Comparison of ENCODE assay signal across 8 cellular contexts in genomic region chr5:139696894-139697658, GRCh38. TPM values are rescaled to one million over a fixed set of nuclear protein-coding genes. Genes with fewer than 3 reads are reported as not detected.
DNase-seq lines count a peak whose midpoint lies in the region; ATAC-seq and TF ChIP-seq lines count a peak whose summit lies in the region.

No MANE protein-coding gene starts in this region.

- ATAC-seq in HG02610 (IDR thresholded peaks at IDR 0.05; ENCODE audit: unreplicated experiment) (no peak), HG03378 (IDR thresholded peaks at IDR 0.05; ENCODE audit: unreplicated experiment) (no peak)

- no peak overlapping the region for H2AFZ ChIP-seq in osteoblast (ENCODE audit: low read length)

- H3K79me2 ChIP-seq in DOHH2 (ENCODE audit: control insufficient read depth, low read length): no peaks in the 10 kb centered on the region
- H3K79me2 ChIP-seq in osteoblast (ENCODE audit: insufficient read depth, low read length): no peaks in the 10 kb centered on the region

- H3K27me3 ChIP-seq in DOHH2 (ENCODE audit: control insufficient read depth, low read length) (peaks cover 25% of the 10 kb centered on the region), osteoblast (ENCODE audit: insufficient read depth, low read length) (no peaks in the 10 kb centered on the region)

- DNase-seq in HuH-7.5 (ENCODE audit: low spot score) (peak; percentile 71), glutamatergic neuron (no peak), osteoblast (ENCODE audit: insufficient read length, low spot score, missing footprints) (peak; percentile 99), midbrain (lab: John Stamatoyannopoulos, UW) (no peak)
- DNase-seq in activated naive CD4-positive, alpha-beta T cell treated with anti-CD3 and anti-CD28 coated beads, Interleukin-2, amount 10 ng/mL, durations not matched to agents 7 days and 5 days: peak; percentile 59

- H3F3A ChIP-seq in DOHH2 (ENCODE audit: control insufficient read depth, insufficient read depth): no peaks in the 10 kb centered on the region

- H3K36me3 ChIP-seq in DOHH2 (ENCODE audit: control insufficient read depth, low read length): no peaks in the 10 kb centered on the region
- no peaks in the 10 kb centered on the region for H3K36me3 ChIP-seq in osteoblast (ENCODE audit: insufficient read depth, low read length)

- TF ChIP-seq CTCF in DOHH2 (IDR thresholded peaks at IDR 0.05; ENCODE audit: low read depth, low read length, poor library complexity, severe bottlenecking): no peak
- no peak for TF ChIP-seq CTCF in glutamatergic neuron (IDR thresholded peaks at IDR 0.05; ENCODE audit: partially characterized antibody, unreplicated experiment)
- TF ChIP-seq CTCF in osteoblast (IDR thresholded peaks at IDR 0.05; ENCODE audit: extremely low read depth, low read depth, low read length): no peak

- CTCF ChIA-PET in activated naive CD4-positive, alpha-beta T cell treated with anti-CD3 and anti-CD28 coated beads, Interleukin-2, amount 10 ng/mL, durations not matched to agents 7 days and 5 days (lab: Charles Lee): no interaction called here

- no peaks in the 10 kb centered on the region for H3K9me2 ChIP-seq in DOHH2 (replicated peaks; ENCODE audit: control insufficient read depth, low read length)

- peak overlapping the region; percentile 25; the same call in 1 of the 2 replicates for H3K4me3 ChIP-seq in DOHH2 (ENCODE audit: low read length)
- H3K4me3 ChIP-seq in osteoblast (ENCODE audit: insufficient read depth, low read length): peak overlapping the region; percentile 63

- H3K9me3 ChIP-seq in DOHH2 (ENCODE audit: control insufficient read depth, insufficient read depth, low read length) (no peaks in the 10 kb centered on the region), osteoblast (ENCODE audit: low read depth, low read length) (no peaks in the 10 kb centered on the region)

- peak overlapping the region; percentile 52 for H3K4me3 Mint-ChIP-seq in activated naive CD4-positive, alpha-beta T cell treated with anti-CD3 and anti-CD28 coated beads, Interleukin-2, amount 10 ng/mL, durations not matched to agents 7 days and 5 days
- peak overlapping the region; percentile 62 for H3K4me3 Mint-ChIP-seq in glutamatergic neuron (ENCODE audit: unreplicated experiment)

- H3K4me1 ChIP-seq in DOHH2 (ENCODE audit: control insufficient read depth, low read length) (peaks cover 42% of the 10 kb centered on the region), osteoblast (ENCODE audit: insufficient read depth, low read length) (peaks cover 50% of the 10 kb centered on the region)

- no peak overlapping the region for H3K27ac Mint-ChIP-seq in activated naive CD4-positive, alpha-beta T cell treated with anti-CD3 and anti-CD28 coated beads, Interleukin-2, amount 10 ng/mL, durations not matched to agents 7 days and 5 days
- H3K27ac Mint-ChIP-seq in glutamatergic neuron (ENCODE audit: unreplicated experiment): no peak overlapping the region

- peaks cover 2% of the 10 kb centered on the region; the same call in 1 of the 2 replicates for H4K20me1 ChIP-seq in DOHH2 (ENCODE audit: control insufficient read depth, insufficient read depth, low read depth, low read length)
- no peaks in the 10 kb centered on the region for H4K20me1 ChIP-seq in osteoblast (ENCODE audit: insufficient read depth, low read length)

- peaks cover 74% of the 10 kb centered on the region for H3K27me3 Mint-ChIP-seq in activated naive CD4-positive, alpha-beta T cell treated with anti-CD3 and anti-CD28 coated beads, Interleukin-2, amount 10 ng/mL, durations not matched to agents 7 days and 5 days
- peaks cover 19% of the 10 kb centered on the region for H3K27me3 Mint-ChIP-seq in glutamatergic neuron (ENCODE audit: unreplicated experiment)

- H3K4me2 ChIP-seq in DOHH2 (ENCODE audit: low read length) (peak overlapping the region; percentile 50), osteoblast (ENCODE audit: insufficient read depth, low read length) (peak overlapping the region; percentile 76)

- no peaks in the 10 kb centered on the region for H3K36me3 Mint-ChIP-seq in activated naive CD4-positive, alpha-beta T cell treated with anti-CD3 and anti-CD28 coated beads, Interleukin-2, amount 10 ng/mL, durations not matched to agents 7 days and 5 days
- H3K36me3 Mint-ChIP-seq in glutamatergic neuron (ENCODE audit: unreplicated experiment): no peaks in the 10 kb centered on the region

- H3K27ac ChIP-seq in DOHH2 (ENCODE audit: low read depth, low read length) (no peak overlapping the region), osteoblast (ENCODE audit: low read depth, low read length) (peak overlapping the region; percentile 75)

- no peaks in the 10 kb centered on the region for H3K9me3 Mint-ChIP-seq in activated naive CD4-positive, alpha-beta T cell treated with anti-CD3 and anti-CD28 coated beads, Interleukin-2, amount 10 ng/mL, durations not matched to agents 7 days and 5 days
- H3K9me3 Mint-ChIP-seq in glutamatergic neuron (ENCODE audit: unreplicated experiment): peaks cover 10% of the 10 kb centered on the region

- peaks cover 35% of the 10 kb centered on the region for H3K4me1 Mint-ChIP-seq in activated naive CD4-positive, alpha-beta T cell treated with anti-CD3 and anti-CD28 coated beads, Interleukin-2, amount 10 ng/mL, durations not matched to agents 7 days and 5 days
- peaks cover 20% of the 10 kb centered on the region for H3K4me1 Mint-ChIP-seq in glutamatergic neuron (ENCODE audit: low read depth, unreplicated experiment)

RNA-seq across cellular contexts. Expression of gene CXXC5, which starts 48.9 kb away (rescaled TPM):
- 130 TPM for total RNA-seq in glutamatergic neuron (ENCODE audit: unreplicated experiment)
- 186 and 210 TPM in 2 replicates for total RNA-seq in osteoblast

Comparison
In these comparisons a context has a peak if more than half of its experiments do, and no peak if none do; other contexts are left out.
1. DNase-seq: peak in HuH-7.5 (single experiment), activated naive CD4-positive, alpha-beta T cell treated with anti-CD3 and anti-CD28 coated beads, Interleukin-2, amount 10 ng/mL, durations not matched to agents 7 days and 5 days (single experiment) and osteoblast (single experiment); none in glutamatergic neuron (single experiment) and midbrain (single experiment).